In the genomic region with DNA sequence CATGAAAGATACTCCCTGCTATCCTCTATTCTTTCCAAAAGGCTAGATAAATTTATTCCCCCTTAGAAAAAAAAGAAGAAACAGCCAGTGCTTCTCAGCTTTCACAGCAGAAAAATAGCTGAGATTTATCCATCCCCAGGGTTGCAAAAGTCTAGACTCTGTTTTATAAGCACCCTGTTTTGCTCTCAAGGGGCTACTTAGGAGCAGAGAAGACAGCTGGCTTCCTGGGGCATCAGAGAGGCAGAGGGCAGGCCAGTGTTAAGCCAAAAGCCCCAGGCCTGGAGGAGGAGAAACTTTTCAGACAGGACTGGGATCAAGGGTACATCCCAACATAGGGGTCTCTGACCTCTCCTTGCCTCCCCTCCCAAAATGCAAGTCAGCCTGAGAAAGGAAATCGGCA, we compare ENCODE assay signal across 20 cellular contexts. TPM values are rescaled to one million over a fixed set of nuclear protein-coding genes. Genes with fewer than 3 reads are reported as not detected.
A peak's percentile ranks its signal among the peaks of the same experiment; 100 is the strongest.
DNase-seq lines count a peak whose midpoint lies in the region; ATAC-seq and TF ChIP-seq lines count a peak whose summit lies in the region.
"Had no signal": no experiment of that assay in that cellular context is flagged by ENCODE, and none has a peak within 500 bp of the region (broad histone marks: within the 10 kb centered on the region; RNA-seq: fewer than 3 reads in every experiment).

No MANE protein-coding gene starts in this region.

- H3K9me3 ChIP-seq in neutrophil = no peaks in the 10 kb centered on the region
- no peaks in the 10 kb centered on the region for H3K9me3 ChIP-seq in Peyer's patch
- H3K9me3 ChIP-seq: testis had no signal

- H3K4me1 Mint-ChIP-seq in Calu3 (ENCODE audit: low read depth, unreplicated experiment) = peaks cover 84% of the 10 kb centered on the region
- H3K4me1 Mint-ChIP-seq: B cell had no signal

- CTCF ChIA-PET in Calu3 (lab: Charles Lee) = interaction anchor here (1.3 to 6.2 kb wide), 2 partner anchors 27 to 72 kb away, joined by 3 to 58 read pairs; partner anchors contain the start of gene G0S2

- no peak for TF ChIP-seq POLR2A in Peyer's patch (IDR thresholded peaks at IDR 0.05)

- TF ChIP-seq CTCF in Calu3 (IDR thresholded peaks at IDR 0.05; ENCODE audit: unreplicated experiment) = no peak
- TF ChIP-seq CTCF in choroid plexus epithelial cell (conservative IDR thresholded peaks at IDR 0.05; ENCODE audit: low read depth, low read length) = no peak
- no peak for TF ChIP-seq CTCF in neutrophil (IDR thresholded peaks at IDR 0.05)
- TF ChIP-seq CTCF in Peyer's patch (IDR thresholded peaks at IDR 0.05) = no peak

- H3K27me3 Mint-ChIP-seq in Calu3 (ENCODE audit: unreplicated experiment) = no peaks in the 10 kb centered on the region
- H3K27me3 Mint-ChIP-seq: activated naive CD4-positive, alpha-beta T cell treated with anti-CD3 and anti-CD28 coated beads, Interleukin-2, amount 50 U/mL, for 24 hours; B cell had no signal

- DNase-seq in Calu3 = no peak
- peak; percentile 30 for DNase-seq in choroid plexus epithelial cell (ENCODE audit: low read depth)
- DNase-seq in Peyer's patch = no peak
- DNase-seq in middle frontal gyrus (ENCODE audit: extremely low spot score, low spot score) = no peak
- no peak for DNase-seq in NAMALWA (ENCODE audit: low spot score)
- DNase-seq: activated T-cell treated with anti-CD3 and anti-CD28 coated beads for 4 hours, DMS53, hippocampal formation, left cardiac atrium, NCI-H1092, NCI-H2081, posterior cingulate gyrus, SW 1271, testis had no signal

- H3K4me3 Mint-ChIP-seq in Calu3 (ENCODE audit: low read depth, unreplicated experiment) = peak overlapping the region; percentile 89
- H3K4me3 Mint-ChIP-seq: activated naive CD4-positive, alpha-beta T cell treated with anti-CD3 and anti-CD28 coated beads, Interleukin-2, amount 50 U/mL, for 24 hours; B cell had no signal

- no peaks in the 10 kb centered on the region for H3K36me3 ChIP-seq in ACC112 (ENCODE audit: insufficient read depth, low read length)
- H3K36me3 ChIP-seq in neutrophil = no peaks in the 10 kb centered on the region
- no peaks in the 10 kb centered on the region for H3K36me3 ChIP-seq in Peyer's patch

- no TSS peak for BruUV-seq in Calu3 (replicated peaks; lab: Mats Ljungman, UMichigan)

- no peaks in the 10 kb centered on the region for H3K9me3 Mint-ChIP-seq in Calu3 (ENCODE audit: low read depth, unreplicated experiment)
- H3K9me3 Mint-ChIP-seq: activated naive CD4-positive, alpha-beta T cell treated with anti-CD3 and anti-CD28 coated beads, Interleukin-2, amount 50 U/mL, for 24 hours had no signal

- H3K79me2 ChIP-seq in ACC112 (ENCODE audit: control insufficient read depth, insufficient read depth, low read length, unreplicated experiment) = no peaks in the 10 kb centered on the region

- H3K4me1 ChIP-seq in ACC112 (ENCODE audit: control insufficient read depth, insufficient read depth, low read length, unreplicated experiment) (peaks cover 57% of the 10 kb centered on the region), neutrophil (ENCODE audit: control insufficient read depth in 1 of 2, insufficient read depth in 1 of 2, low read depth in 1 of 2, low read length in 1 of 2) (peaks cover 57% of the 10 kb centered on the region in 2 experiments), Peyer's patch (peaks cover 0 to 75% (median 2%) of the 10 kb centered on the region in 4 donors)

- H3K27me3 ChIP-seq in ACC112 (ENCODE audit: insufficient read depth, low read length) (no peaks in the 10 kb centered on the region), neutrophil (peaks cover 32% of the 10 kb centered on the region), Peyer's patch (no peaks in the 10 kb centered on the region)
- H3K27me3 ChIP-seq: testis had no signal

- H3K27ac ChIP-seq in ACC112 (ENCODE audit: low read depth, low read length) (0 out of 2 replicates have a peak overlapping the region, but pooled peaks have one; percentile 8), neutrophil (peak overlapping the region; percentile 90), Peyer's patch (no peak overlapping the region)
- H3K27ac ChIP-seq: testis had no signal

- peaks cover 93% of the 10 kb centered on the region for H3K36me3 Mint-ChIP-seq in Calu3 (ENCODE audit: insufficient read depth, unreplicated experiment)
- H3K36me3 Mint-ChIP-seq: activated naive CD4-positive, alpha-beta T cell treated with anti-CD3 and anti-CD28 coated beads, Interleukin-2, amount 50 U/mL, for 24 hours had no signal

- intact Hi-C loops in Calu3 (cut with micrococcal nuclease; ENCODE audit: unreplicated experiment) = no loop called here

- ATAC-seq in HG02623 (IDR thresholded peaks at IDR 0.05; ENCODE audit: unreplicated experiment) = no peak

- no peak overlapping the region for H2AFZ ChIP-seq in ACC112 (ENCODE audit: low read length, unreplicated experiment)

- H3K4me3 ChIP-seq in ACC112 (ENCODE audit: low read depth, low read length) (no peak overlapping the region), choroid plexus epithelial cell (ENCODE audit: low read depth, low read length) (no peak overlapping the region), neutrophil (ENCODE audit: low read depth in 1 of 2, low read length in 1 of 2) (no peak overlapping the region), Peyer's patch (no peak overlapping the region)
- H3K4me3 ChIP-seq: testis had no signal

- peak overlapping the region; percentile 84 for H3K27ac Mint-ChIP-seq in Calu3 (ENCODE audit: unreplicated experiment)
- H3K27ac Mint-ChIP-seq: activated naive CD4-positive, alpha-beta T cell treated with anti-CD3 and anti-CD28 coated beads, Interleukin-2, amount 50 U/mL, for 24 hours; B cell had no signal

RNA-seq across cellular contexts. Expression of gene LAMB3, which starts 3.9 kb away (rescaled TPM):
- total RNA-seq in Calu3 (2022) (331 and 333 TPM in 2 replicates), Peyer's patch (100 to 1,000 TPM in 3 of 4 donors, 1 to 10 TPM in 1; 9.1 to 109 (median 104) TPM)

RNA-seq across cellular contexts. Expression of gene G0S2, which starts 26.8 kb away (rescaled TPM):
- total RNA-seq in Calu3 (2022) (2.4 and 4.0 TPM in 2 replicates), Peyer's patch (10 to 100 TPM in 3 of 4 donors, 1 to 10 TPM in 1; 2.3 to 70.4 (median 14.1) TPM)
- total RNA-seq: B cell had no signal

RNA-seq across cellular contexts. Expression of gene HSD11B1, which starts 56.3 kb away (rescaled TPM):
- total RNA-seq in Calu3 (2022) (0.59 TPM in 1 of 2 replicates, not detected in the other), Peyer's patch (1 to 10 TPM in 3 of 4 donors, not detected in 1; 4.2 to 8.6 (median 5.8) TPM)
- total RNA-seq: B cell, H1 had no signal

Comparison
In these comparisons a context has a peak if more than half of its experiments do, and no peak if none do; other contexts are left out.
1. H3K27ac ChIP-seq: peak in ACC112 (single experiment) and neutrophil (single experiment); none in Peyer's patch (0 of 4).